9 cellular contexts compared by ENCODE assay signal in the genomic region with DNA sequence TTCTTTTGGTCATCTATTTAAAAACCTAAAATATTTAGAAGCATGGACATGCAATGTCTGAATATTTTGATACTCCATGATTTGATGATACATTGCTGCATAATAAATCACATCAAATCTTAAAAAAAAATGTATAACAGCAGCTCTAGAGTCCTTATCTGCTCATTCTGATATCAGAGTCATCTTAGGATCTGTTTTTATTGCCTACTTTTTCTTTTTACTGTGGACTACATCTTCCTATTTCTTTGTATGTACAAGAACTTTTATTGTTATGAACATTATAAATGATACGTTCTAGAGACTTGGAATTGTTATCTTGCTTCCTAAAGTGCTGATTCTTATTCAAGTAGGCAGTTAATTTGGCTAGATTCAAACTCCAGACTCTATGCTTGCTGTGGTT.
"Had no signal": no experiment of that assay in that cellular context is flagged by ENCODE, and none has a peak within 500 bp of the region (broad histone marks: within the 10 kb centered on the region; RNA-seq: fewer than 3 reads in every experiment).

No MANE protein-coding gene starts in this region.

- H3K4me3 ChIP-seq: GM23248, GM23338, HAP-1 had no signal

- ATAC-seq: GM23338, HCT116 had no signal

- H3K36me3 ChIP-seq: HAP-1 had no signal

- H3K27ac ChIP-seq: GM23248 had no signal

- DNase-seq: GM23248, GOT3, H7, H9, HCEC 1CT, HFFc6 had no signal
